Comparison of ENCODE assay signal across 8 cellular contexts in the genomic region with DNA sequence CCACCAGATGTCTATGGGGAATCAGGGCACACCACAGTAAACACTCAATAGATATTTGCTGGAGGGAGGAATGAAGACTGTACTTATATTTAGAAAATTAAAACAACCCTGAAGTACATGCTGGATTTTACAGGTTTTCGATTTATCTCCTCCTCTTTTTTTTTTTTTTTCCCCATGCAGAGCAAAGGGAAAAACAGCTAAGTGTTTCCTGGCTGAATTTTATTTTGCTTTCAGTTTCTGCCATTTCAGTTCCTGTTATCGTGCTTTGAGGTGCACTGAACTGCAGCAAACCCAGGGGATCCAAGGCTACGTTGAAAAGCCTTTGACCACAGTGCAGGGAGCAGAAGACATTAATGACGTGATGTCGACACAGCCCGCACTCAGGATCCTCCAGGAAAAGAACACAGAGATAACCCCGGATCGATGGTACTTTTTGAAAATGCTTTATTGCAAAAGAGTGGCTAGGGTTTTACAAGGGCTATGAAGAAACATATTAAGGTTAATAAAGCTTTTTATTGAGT. TPM values are rescaled to one million over a fixed set of nuclear protein-coding genes. Genes with fewer than 3 reads are reported as not detected.
DNase-seq lines count a peak whose midpoint lies in the region; ATAC-seq and TF ChIP-seq lines count a peak whose summit lies in the region.

No MANE protein-coding gene starts in this region.

- no peaks in the 10 kb centered on the region for H3K36me3 ChIP-seq in Caco-2 (ENCODE audit: control insufficient read depth, insufficient read depth, low read length)

- peaks cover 4% of the 10 kb centered on the region; the same call in 1 of the 2 replicates for H3K4me1 ChIP-seq in Caco-2

- no peaks in the 10 kb centered on the region for H3K36me3 Mint-ChIP-seq in Caco-2 (ENCODE audit: insufficient read depth, unreplicated experiment)
- H3K36me3 Mint-ChIP-seq in T-helper 2 cell treated with Interferon-gamma antibody and Interleukin-4, amounts not matched to agents 5 μg/mL and 100 μg/mL, for 36 hours (ENCODE audit: low read depth), result peaks cover 1% of the 10 kb centered on the region
- no peaks in the 10 kb centered on the region for H3K36me3 Mint-ChIP-seq in effector memory CD8-positive, alpha-beta T cell (ENCODE audit: insufficient read depth)
- H3K36me3 Mint-ChIP-seq in natural killer cell treated with Interleukin-12 subunit alpha and Interleukin-12 subunit beta and Interleukin-15 and Interleukin-18, amount 100 ng/mL, for 72 hours, result no peaks in the 10 kb centered on the region

- H3K27ac ChIP-seq in RWPE1, result no peak overlapping the region

- ATAC-seq in GM19397 (IDR thresholded peaks at IDR 0.05; ENCODE audit: unreplicated experiment) (peak; percentile 88), HG03442 (IDR thresholded peaks at IDR 0.05; ENCODE audit: unreplicated experiment) (peak; percentile 94)
- peak; percentile 66 for ATAC-seq in effector memory CD8-positive, alpha-beta T cell (replicated peaks)
- peak in 1 of 2 donors; percentile 74 for ATAC-seq in natural killer cell treated with Interleukin-12 subunit alpha and Interleukin-12 subunit beta and Interleukin-15 and Interleukin-18, amount 100 ng/mL, for 72 hours

- no peaks in the 10 kb centered on the region for H3K9me3 ChIP-seq in Caco-2

- intact Hi-C loops in Caco-2 (cut with micrococcal nuclease; ENCODE audit: unreplicated experiment), result no loop called here

- H3K27me3 ChIP-seq in Caco-2 (replicated peaks; ENCODE audit: control insufficient read depth, insufficient read depth, low read length), result no peaks in the 10 kb centered on the region

- CTCF ChIA-PET in Caco-2 (lab: Charles Lee), result no interaction called here
- CTCF ChIA-PET in RWPE1 (lab: Yijun Ruan, JAX), result interaction anchor here (0.6 to 0.7 kb wide), 2 partner anchors 483 to 729 kb away, joined by 3 read pairs; no protein-coding TSS in a partner anchor

- H3K4me1 Mint-ChIP-seq in Caco-2 (ENCODE audit: low read depth, unreplicated experiment), result no peaks in the 10 kb centered on the region
- H3K4me1 Mint-ChIP-seq in T-helper 2 cell treated with Interferon-gamma antibody and Interleukin-4, amounts not matched to agents 5 μg/mL and 100 μg/mL, for 36 hours (ENCODE audit: low read depth), result peaks cover 4% of the 10 kb centered on the region
- peaks cover 3 to 8% of the 10 kb centered on the region in 2 donors for H3K4me1 Mint-ChIP-seq in effector memory CD8-positive, alpha-beta T cell (ENCODE audit: low read depth in 2 of 2)
- peaks cover 3 to 8% of the 10 kb centered on the region in 2 donors for H3K4me1 Mint-ChIP-seq in natural killer cell treated with Interleukin-12 subunit alpha and Interleukin-12 subunit beta and Interleukin-15 and Interleukin-18, amount 100 ng/mL, for 72 hours (ENCODE audit: low read depth in 2 of 2)

- POLR2A ChIA-PET in Caco-2 (lab: Charles Lee) (interaction anchor here (0.7 kb wide), 1 partner anchor 78 kb away, joined by 4 read pairs; no protein-coding TSS in a partner anchor), RWPE1 (lab: Yijun Ruan, JAX; ENCODE audit: low non-redundant PET) (no interaction called here)

- TF ChIP-seq CTCF in Caco-2 (IDR thresholded peaks at IDR 0.05; ENCODE audit: insufficient read depth in 1 of 2, low read depth in 1 of 2, low read length in 1 of 2, severe bottlenecking in 1 of 2, unreplicated experiment in 1 of 2) (no peak), RWPE1 (conservative IDR thresholded peaks at IDR 0.05; ENCODE audit: low read depth) (no peak)

- DNase-seq in Caco-2 (peak in 1 of 2 experiments; percentile 45), RWPE1 (ENCODE audit: low spot score) (no peak), NCI-H524 (lab: John Stamatoyannopoulos, UW) (no peak)
- DNase-seq in T-helper 2 cell treated with Interferon-gamma antibody and Interleukin-4, amounts not matched to agents 5 μg/mL and 100 μg/mL, for 36 hours (ENCODE audit: low spot score), result peak; percentile 11
- peak in 1 of 3 experiments; percentile 6 for DNase-seq in effector memory CD8-positive, alpha-beta T cell
- DNase-seq in natural killer cell treated with Interleukin-12 subunit alpha and Interleukin-12 subunit beta and Interleukin-15 and Interleukin-18, amount 100 ng/mL, for 72 hours (ENCODE audit: low spot score), result peak; percentile 64

- H3K27me3 Mint-ChIP-seq in Caco-2 (ENCODE audit: insufficient read depth, unreplicated experiment), result no peaks in the 10 kb centered on the region
- H3K27me3 Mint-ChIP-seq in T-helper 2 cell treated with Interferon-gamma antibody and Interleukin-4, amounts not matched to agents 5 μg/mL and 100 μg/mL, for 36 hours (ENCODE audit: low read depth), result no peaks in the 10 kb centered on the region
- no peaks in the 10 kb centered on the region for H3K27me3 Mint-ChIP-seq in effector memory CD8-positive, alpha-beta T cell
- H3K27me3 Mint-ChIP-seq in natural killer cell treated with Interleukin-12 subunit alpha and Interleukin-12 subunit beta and Interleukin-15 and Interleukin-18, amount 100 ng/mL, for 72 hours, result no peaks in the 10 kb centered on the region

- peak overlapping the region; percentile 22 for H3K4me3 Mint-ChIP-seq in Caco-2 (ENCODE audit: unreplicated experiment)
- peak overlapping the region; percentile 86 for H3K4me3 Mint-ChIP-seq in T-helper 2 cell treated with Interferon-gamma antibody and Interleukin-4, amounts not matched to agents 5 μg/mL and 100 μg/mL, for 36 hours
- peak overlapping the region; percentile 87 to 88 for H3K4me3 Mint-ChIP-seq in effector memory CD8-positive, alpha-beta T cell
- H3K4me3 Mint-ChIP-seq in natural killer cell treated with Interleukin-12 subunit alpha and Interleukin-12 subunit beta and Interleukin-15 and Interleukin-18, amount 100 ng/mL, for 72 hours, result peak overlapping the region; percentile 91

- no TSS peak for BruUV-seq in Caco-2 (replicated peaks; lab: Mats Ljungman, UMichigan)

- no peak overlapping the region for H3K27ac Mint-ChIP-seq in Caco-2 (ENCODE audit: unreplicated experiment)
- H3K27ac Mint-ChIP-seq in T-helper 2 cell treated with Interferon-gamma antibody and Interleukin-4, amounts not matched to agents 5 μg/mL and 100 μg/mL, for 36 hours, result peak overlapping the region; percentile 97
- peak overlapping the region; percentile 95 to 96 for H3K27ac Mint-ChIP-seq in effector memory CD8-positive, alpha-beta T cell
- H3K27ac Mint-ChIP-seq in natural killer cell treated with Interleukin-12 subunit alpha and Interleukin-12 subunit beta and Interleukin-15 and Interleukin-18, amount 100 ng/mL, for 72 hours, result peak overlapping the region; percentile 81 to 98

- no peak overlapping the region for H3K4me3 ChIP-seq in Caco-2 (ENCODE audit: low read depth, low read length)

- H3K9me3 Mint-ChIP-seq in Caco-2 (ENCODE audit: unreplicated experiment), result no peaks in the 10 kb centered on the region
- no peaks in the 10 kb centered on the region for H3K9me3 Mint-ChIP-seq in T-helper 2 cell treated with Interferon-gamma antibody and Interleukin-4, amounts not matched to agents 5 μg/mL and 100 μg/mL, for 36 hours
- no peaks in the 10 kb centered on the region for H3K9me3 Mint-ChIP-seq in effector memory CD8-positive, alpha-beta T cell
- no peaks in the 10 kb centered on the region for H3K9me3 Mint-ChIP-seq in natural killer cell treated with Interleukin-12 subunit alpha and Interleukin-12 subunit beta and Interleukin-15 and Interleukin-18, amount 100 ng/mL, for 72 hours

RNA-seq across cellular contexts. Expression of a gene that starts 35.9 kb away (rescaled TPM):
- 286 and 329 TPM in 2 replicates for total RNA-seq in Caco-2 (2022)
- under 1 TPM in 1 of 2 donors, not detected in 1; 0.50 TPM for total RNA-seq in natural killer cell treated with Interleukin-12 subunit alpha and Interleukin-12 subunit beta and Interleukin-15 and Interleukin-18, amount 100 ng/mL, for 72 hours

Comparison
In these comparisons a context has a peak if more than half of its experiments do, and no peak if none do; other contexts are left out.
1. DNase-seq: peak in T-helper 2 cell treated with Interferon-gamma antibody and Interleukin-4, amounts not matched to agents 5 μg/mL and 100 μg/mL, for 36 hours (single experiment) and natural killer cell treated with Interleukin-12 subunit alpha and Interleukin-12 subunit beta and Interleukin-15 and Interleukin-18, amount 100 ng/mL, for 72 hours (single experiment); none in RWPE1 (single experiment) and NCI-H524 (0 of 2).
2. H3K4me3 Mint-ChIP-seq: peak in every context shown above with its lines; median percentile 91 in natural killer cell treated with Interleukin-12 subunit alpha and Interleukin-12 subunit beta and Interleukin-15 and Interleukin-18, amount 100 ng/mL, for 72 hours; 88 in effector memory CD8-positive, alpha-beta T cell; 86 in T-helper 2 cell treated with Interferon-gamma antibody and Interleukin-4, amounts not matched to agents 5 μg/mL and 100 μg/mL, for 36 hours; 22 in Caco-2.
3. RNA of a gene that starts 35.9 kb away (total RNA-seq): 286 to 329 TPM in Caco-2; 0.50 TPM in natural killer cell treated with Interleukin-12 subunit alpha and Interleukin-12 subunit beta and Interleukin-15 and Interleukin-18, amount 100 ng/mL, for 72 hours; every median in the first group is over 100 times any median in the second.